ENCODE assay signal across 10 cellular contexts in the genomic region with DNA sequence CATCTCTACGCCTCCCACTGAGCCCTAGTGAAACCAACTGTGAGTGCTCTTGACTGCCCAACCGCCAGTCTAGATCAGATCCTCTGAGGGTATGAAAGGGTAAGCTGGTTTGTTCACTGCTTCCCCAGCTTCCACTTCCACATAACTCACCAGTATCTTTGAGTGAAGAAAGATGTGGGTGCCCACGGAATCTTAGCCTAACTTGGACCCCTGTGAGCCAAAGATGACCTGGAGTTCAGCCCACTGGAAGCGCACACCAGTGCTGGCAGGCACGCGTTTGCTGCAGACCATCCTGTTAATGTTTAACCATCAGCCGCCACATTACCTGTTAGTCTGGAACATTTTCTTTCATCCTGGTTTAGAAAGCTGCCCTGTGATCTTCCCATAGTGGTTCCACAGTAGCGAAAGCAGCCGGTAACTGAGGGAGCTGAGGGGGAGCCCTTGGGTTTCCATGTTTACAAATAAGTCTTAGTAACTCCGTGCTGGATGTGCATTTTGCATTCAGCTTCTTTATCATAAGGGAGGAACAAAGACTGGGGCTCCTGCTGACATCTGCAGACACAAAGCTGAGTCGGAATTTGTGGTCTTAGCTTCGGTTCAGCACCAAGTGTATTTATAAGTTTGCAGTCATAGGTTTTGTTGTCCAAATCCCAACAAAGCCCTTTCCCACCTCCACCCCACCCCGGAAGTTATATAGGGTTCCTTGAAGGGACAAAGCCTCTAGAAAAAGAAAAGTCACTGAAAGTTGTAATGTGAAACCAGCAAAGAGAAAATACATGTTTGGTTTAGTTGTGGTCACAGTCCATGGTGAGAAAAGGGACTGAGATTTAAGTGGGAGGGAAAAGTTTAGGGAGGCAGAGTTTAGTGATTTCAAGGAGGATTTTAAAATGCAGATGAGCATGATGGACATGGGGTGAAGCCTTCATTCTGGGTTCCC.
DNase-seq lines count a peak whose midpoint lies in the region; TF ChIP-seq lines count a peak whose summit lies in the region.
"Had no signal": no experiment of that assay in that cellular context is flagged by ENCODE, and none has a peak within 500 bp of the region (broad histone marks: within the 10 kb centered on the region; RNA-seq: fewer than 3 reads in every experiment).

No MANE protein-coding gene starts in this region.

- no peaks in the 10 kb centered on the region for H3K27me3 Mint-ChIP-seq in T-helper 2 cell treated with Interferon-gamma antibody and Interleukin-4, amounts not matched to agents 5 μg/mL and 100 μg/mL, for 36 hours (ENCODE audit: low read depth)

- H3K27me3 ChIP-seq in MM.1S (replicated peaks; ENCODE audit: insufficient read depth, low read length) (no peaks in the 10 kb centered on the region), neutrophil (no peaks in the 10 kb centered on the region)

- H3K36me3 ChIP-seq in MM.1S (replicated peaks; ENCODE audit: insufficient read depth, low read length) (no peaks in the 10 kb centered on the region), neutrophil (peaks cover 43% of the 10 kb centered on the region)

- H3K4me3 Mint-ChIP-seq in T-helper 2 cell treated with Interferon-gamma antibody and Interleukin-4, amounts not matched to agents 5 μg/mL and 100 μg/mL, for 36 hours, result no peak overlapping the region
- H3K4me3 Mint-ChIP-seq: T-helper 1 cell treated with Interleukin-12 subunit alpha and Interleukin-12 subunit beta and Interleukin-4 antibody, amounts not matched to agents 30 μg/mL and 1 μg/mL, for 36 hours had no signal

- H3K4me1 Mint-ChIP-seq in T-helper 2 cell treated with Interferon-gamma antibody and Interleukin-4, amounts not matched to agents 5 μg/mL and 100 μg/mL, for 36 hours (ENCODE audit: low read depth), result peaks cover 7% of the 10 kb centered on the region

- H3K4me1 ChIP-seq in MM.1S (ENCODE audit: low read length) (peaks cover 24% of the 10 kb centered on the region), neutrophil (ENCODE audit: control insufficient read depth in 1 of 2, insufficient read depth in 1 of 2, low read depth in 1 of 2, low read length in 1 of 2) (peaks cover 7 to 14% of the 10 kb centered on the region in 2 experiments)

- H3K9ac ChIP-seq in MM.1S (ENCODE audit: low read length), result no peak overlapping the region

- no peaks in the 10 kb centered on the region for H4K20me1 ChIP-seq in MM.1S (ENCODE audit: insufficient read depth, low read length)

- peak overlapping the region; percentile 50; the same call in 1 of the 2 replicates for H3K4me2 ChIP-seq in MM.1S (ENCODE audit: low read depth, low read length)

- H2AFZ ChIP-seq in MM.1S (ENCODE audit: low read length), result no peak overlapping the region

- H3K4me3 ChIP-seq in MM.1S (ENCODE audit: low read length) (no peak overlapping the region), epithelial cell of proximal tubule (ENCODE audit: low read depth, low read length) (peak overlapping the region; percentile 19), neutrophil (ENCODE audit: low read depth in 1 of 2, low read length in 1 of 2) (no peak overlapping the region)

- DNase-seq in COLO668 (lab: John Stamatoyannopoulos, UW; ENCODE audit: unreplicated experiment) (peak; percentile 49), MM.1S (peak; percentile 48), epithelial cell of proximal tubule (ENCODE audit: low read depth) (no peak), NCI-H1417 treated with DMSO at 0.1 percent for 48 hours (lab: John Stamatoyannopoulos, UW) (no peak)
- DNase-seq in stimulated activated CD4-positive, alpha-beta T cell treated with anti-CD3 and anti-CD28 coated beads, Interleukin-1b, Interleukin-23, amount 100 ng/mL, for 48 hours, result no peak
- DNase-seq in activated CD8-positive, alpha-beta memory T cell treated with anti-CD3 and anti-CD28 coated beads, Interleukin-2, amount 50 U/mL, for 4 hours, result no peak
- no peak for DNase-seq in T-helper 2 cell treated with Interferon-gamma antibody and Interleukin-4, amounts not matched to agents 5 μg/mL and 100 μg/mL, for 36 hours (ENCODE audit: low spot score)
- DNase-seq: cerebellar nuclear complex had no signal

- no peak overlapping the region for H3K27ac ChIP-seq in MM.1S (ENCODE audit: low read length)
- H3K27ac ChIP-seq in neutrophil, result peak overlapping the region; percentile 72

- no peaks in the 10 kb centered on the region for H3K9me2 ChIP-seq in MM.1S (replicated peaks; ENCODE audit: insufficient read depth, low read length)

- TF ChIP-seq CTCF in MM.1S (IDR thresholded peaks at IDR 0.05; ENCODE audit: low read length) (no peak), epithelial cell of proximal tubule (conservative IDR thresholded peaks at IDR 0.05; ENCODE audit: low read depth, low read length) (no peak), neutrophil (IDR thresholded peaks at IDR 0.05) (no peak)

- H3K9me3 Mint-ChIP-seq in T-helper 2 cell treated with Interferon-gamma antibody and Interleukin-4, amounts not matched to agents 5 μg/mL and 100 μg/mL, for 36 hours, result no peaks in the 10 kb centered on the region
- H3K9me3 Mint-ChIP-seq: T-helper 1 cell treated with Interleukin-12 subunit alpha and Interleukin-12 subunit beta and Interleukin-4 antibody, amounts not matched to agents 30 μg/mL and 1 μg/mL, for 36 hours had no signal

- no peaks in the 10 kb centered on the region for H3K79me2 ChIP-seq in MM.1S (ENCODE audit: low read length)

- H3K27ac Mint-ChIP-seq in T-helper 2 cell treated with Interferon-gamma antibody and Interleukin-4, amounts not matched to agents 5 μg/mL and 100 μg/mL, for 36 hours, result no peak overlapping the region
- H3K27ac Mint-ChIP-seq: T-helper 1 cell treated with Interleukin-12 subunit alpha and Interleukin-12 subunit beta and Interleukin-4 antibody, amounts not matched to agents 30 μg/mL and 1 μg/mL, for 36 hours had no signal

- H3F3A ChIP-seq in MM.1S (ENCODE audit: insufficient read depth, low read length), result peaks cover 20% of the 10 kb centered on the region; the same call in 1 of the 2 replicates

- H3K36me3 Mint-ChIP-seq in T-helper 2 cell treated with Interferon-gamma antibody and Interleukin-4, amounts not matched to agents 5 μg/mL and 100 μg/mL, for 36 hours (ENCODE audit: low read depth), result peaks cover 26% of the 10 kb centered on the region

- H3K9me3 ChIP-seq in MM.1S (replicated peaks; ENCODE audit: insufficient read depth, low read length), result no peaks in the 10 kb centered on the region
- H3K9me3 ChIP-seq in neutrophil, result no peaks in the 10 kb centered on the region

Comparison
In these comparisons a context has a peak if more than half of its experiments do, and no peak if none do; other contexts are left out.
1. DNase-seq: peak in COLO668 (single experiment) and MM.1S (single experiment); none in epithelial cell of proximal tubule (single experiment), stimulated activated CD4-positive, alpha-beta T cell treated with anti-CD3 and anti-CD28 coated beads, Interleukin-1b, Interleukin-23, amount 100 ng/mL, for 48 hours (single experiment), NCI-H1417 treated with DMSO at 0.1 percent for 48 hours (single experiment), activated CD8-positive, alpha-beta memory T cell treated with anti-CD3 and anti-CD28 coated beads, Interleukin-2, amount 50 U/mL, for 4 hours (single experiment) and T-helper 2 cell treated with Interferon-gamma antibody and Interleukin-4, amounts not matched to agents 5 μg/mL and 100 μg/mL, for 36 hours (single experiment).